Comparison of ENCODE assay signal across 29 cellular contexts in the genomic region with DNA sequence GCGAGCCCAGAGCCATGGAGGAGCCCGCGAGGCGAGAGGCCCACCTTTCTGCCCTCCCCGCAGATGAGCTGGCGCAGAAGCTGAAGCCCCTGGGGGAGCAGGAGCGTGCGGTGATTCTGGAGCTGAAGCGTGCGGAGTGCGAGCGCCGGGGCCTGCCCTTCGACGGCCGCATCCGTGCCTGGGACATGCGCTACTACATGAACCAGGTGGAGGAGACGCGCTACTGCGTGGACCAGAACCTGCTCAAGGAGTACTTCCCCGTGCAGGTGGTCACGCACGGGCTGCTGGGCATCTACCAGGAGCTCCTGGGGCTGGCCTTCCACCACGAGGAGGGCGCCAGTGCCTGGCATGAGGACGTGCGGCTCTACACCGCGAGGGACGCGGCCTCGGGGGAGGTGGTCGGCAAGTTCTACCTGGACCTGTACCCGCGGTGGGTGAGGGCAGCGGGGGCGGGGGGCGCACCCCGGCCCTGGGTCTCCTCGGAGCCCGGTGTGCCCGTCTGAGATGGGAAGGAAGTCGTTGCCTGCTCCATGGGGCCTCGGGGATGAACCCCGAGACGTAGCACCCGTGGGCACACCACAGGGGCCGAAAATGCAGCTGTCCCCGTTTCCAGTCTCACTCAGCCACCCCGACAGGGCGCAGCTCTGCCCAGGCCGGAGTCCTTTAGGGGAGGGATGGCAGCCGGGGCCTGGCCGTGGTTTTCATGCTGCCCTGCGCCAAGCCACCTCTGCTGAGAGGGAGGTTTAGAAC. TPM values are rescaled to one million over a fixed set of nuclear protein-coding genes. Genes with fewer than 3 reads are reported as not detected.
"Had no signal": no experiment of that assay in that cellular context is flagged by ENCODE, and none has a peak within 500 bp of the region (broad histone marks: within the 10 kb centered on the region; RNA-seq: fewer than 3 reads in every experiment).

No MANE protein-coding gene starts in this region.

- H3K9me3 Mint-ChIP-seq: activated B cell treated with CpG ODN at 0.5 μM for 24 hours; activated T-cell treated with anti-CD3 and anti-CD28 coated beads, Interleukin-2, amount 50 U/mL, for 24 hours; activated T-helper 17 cell treated with anti-CD3 and anti-CD28 coated beads, Interleukin-2, amount 50 U/mL, for 72 hours; effector memory CD8-positive, alpha-beta T cell; naive B cell; neural progenitor cell; type B pancreatic cell had no signal

- H3K4me1 ChIP-seq: colonic mucosa, esophagus muscularis mucosa, gastrocnemius medialis, lower lobe of right lung, neural progenitor cell, prostate gland, vagina had no signal

- H3K9me3 ChIP-seq: colonic mucosa, esophagus muscularis mucosa, gastrocnemius medialis, lower lobe of right lung, ovary, prostate gland, thoracic aorta, vagina had no signal

- H3K4me3 Mint-ChIP-seq: activated B cell treated with CpG ODN at 0.5 μM for 24 hours; activated CD4-positive, alpha-beta T cell treated with anti-CD3 and anti-CD28 coated beads for 36 hours; activated naive CD8-positive, alpha-beta T cell; activated T-cell treated with anti-CD3 and anti-CD28 coated beads, Interleukin-2, amount 50 U/mL, for 24 hours; activated T-helper 17 cell treated with anti-CD3 and anti-CD28 coated beads, Interleukin-2, amount 50 U/mL, for 72 hours; effector memory CD8-positive, alpha-beta T cell; naive B cell; neural progenitor cell; type B pancreatic cell had no signal

- H3K4me2 ChIP-seq: neural progenitor cell had no signal

- FAIRE-seq: bronchial epithelial cell, islet of Langerhans had no signal

- H3K27me3 ChIP-seq: colonic mucosa, dorsolateral prefrontal cortex, esophagus muscularis mucosa, gastrocnemius medialis, neural progenitor cell, ovary, vagina had no signal

- H3K27ac ChIP-seq: colonic mucosa, esophagus muscularis mucosa, gastrocnemius medialis, lower lobe of right lung, neural progenitor cell, ovary, prostate gland, thoracic aorta, vagina had no signal

- H3K9ac ChIP-seq: neural progenitor cell had no signal

- H3K36me3 ChIP-seq: colonic mucosa, neural progenitor cell, ovary had no signal

- H3K27me3 Mint-ChIP-seq: activated B cell treated with CpG ODN at 0.5 μM for 24 hours; activated CD4-positive, alpha-beta T cell treated with anti-CD3 and anti-CD28 coated beads for 36 hours; activated naive CD8-positive, alpha-beta T cell; activated T-cell treated with anti-CD3 and anti-CD28 coated beads, Interleukin-2, amount 50 U/mL, for 24 hours; activated T-helper 17 cell treated with anti-CD3 and anti-CD28 coated beads, Interleukin-2, amount 50 U/mL, for 72 hours; effector memory CD8-positive, alpha-beta T cell; naive B cell; type B pancreatic cell had no signal

- DNase-seq: activated B cell treated with CpG ODN at 0.5 μM for 24 hours; activated CD4-positive, alpha-beta T cell treated with anti-CD3 and anti-CD28 coated beads for 36 hours; activated CD4-positive, alpha-beta T cell treated with anti-CD3 and anti-CD28 coated beads, Interleukin-2, amount 50 U/mL, for 4 hours; activated CD8-positive, alpha-beta memory T cell treated with anti-CD3 and anti-CD28 coated beads for 24 hours; activated CD8-positive, alpha-beta memory T cell treated with anti-CD3 and anti-CD28 coated beads, Interleukin-2, amount 50 U/mL, for 4 hours; activated T-cell treated with anti-CD3 and anti-CD28 coated beads, Interleukin-2, amount 50 U/mL, for 24 hours; amniotic stem cell; colonic mucosa; dorsolateral prefrontal cortex; effector memory CD8-positive, alpha-beta T cell; gastrocnemius medialis; hypothalamus; lower lobe of right lung; naive B cell; ovary; stimulated activated CD4-positive, alpha-beta T cell treated with anti-CD3 and anti-CD28 coated beads, Interleukin-4, amount 100 ng/mL, for 24 hours; stimulated activated naive CD4-positive, alpha-beta T cell treated with Interleukin-2 at 50 U/mL for 16 hours had no signal

- H3K27ac Mint-ChIP-seq: activated B cell treated with CpG ODN at 0.5 μM for 24 hours; activated CD4-positive, alpha-beta T cell treated with anti-CD3 and anti-CD28 coated beads for 36 hours; activated naive CD8-positive, alpha-beta T cell; activated T-cell treated with anti-CD3 and anti-CD28 coated beads, Interleukin-2, amount 50 U/mL, for 24 hours; activated T-helper 17 cell treated with anti-CD3 and anti-CD28 coated beads, Interleukin-2, amount 50 U/mL, for 72 hours; effector memory CD8-positive, alpha-beta T cell; naive B cell; neural progenitor cell; type B pancreatic cell had no signal

- H3K4me3 ChIP-seq: colonic mucosa, dorsolateral prefrontal cortex, esophagus muscularis mucosa, gastrocnemius medialis, lower lobe of right lung, neural progenitor cell, ovary, prostate gland, thoracic aorta, vagina had no signal

- H3K4me1 Mint-ChIP-seq: activated B cell treated with CpG ODN at 0.5 μM for 24 hours; activated CD4-positive, alpha-beta T cell treated with anti-CD3 and anti-CD28 coated beads for 36 hours; neural progenitor cell had no signal

- ATAC-seq: activated CD4-positive, alpha-beta T cell treated with anti-CD3 and anti-CD28 coated beads for 36 hours; activated T-helper 17 cell treated with anti-CD3 and anti-CD28 coated beads, Interleukin-2, amount 50 U/mL, for 72 hours; effector memory CD8-positive, alpha-beta T cell; gastrocnemius medialis; lower lobe of right lung had no signal

- H2AFZ ChIP-seq: neural progenitor cell had no signal

RNA-seq across cellular contexts. Expression of a gene that starts 59.6 kb away (rescaled TPM):
- total RNA-seq: activated B cell treated with CpG ODN at 0.5 μM for 24 hours; activated CD4-positive, alpha-beta T cell treated with anti-CD3 and anti-CD28 coated beads for 36 hours; lower lobe of right lung; mesenteric fat pad; mucosa of gallbladder; vagina had no signal
